In genomic region chr12:108337235-108338223, GRCh38 we compare ENCODE assay signal across 8 cellular contexts. TPM values are rescaled to one million over a fixed set of nuclear protein-coding genes. Genes with fewer than 3 reads are reported as not detected.
DNase-seq lines count a peak whose midpoint lies in the region; ATAC-seq and TF ChIP-seq lines count a peak whose summit lies in the region.

No MANE protein-coding gene starts in this region.

- H3K36me3 ChIP-seq in MM.1S (replicated peaks; ENCODE audit: insufficient read depth, low read length) (no peaks in the 10 kb centered on the region), mesenchymal stem cell (ENCODE audit: control insufficient read depth in 1 of 2, insufficient read depth in 2 of 2, low read depth in 1 of 2, low read length in 2 of 2) (no peaks in the 10 kb centered on the region)

- no peak overlapping the region for H3K4me3 Mint-ChIP-seq in activated CD4-positive, alpha-beta T cell treated with anti-CD3 and anti-CD28 coated beads, Interleukin-2, amount 10 ng/mL, durations not matched to agents 24 days and 14 days

- H2AK5ac ChIP-seq in mesenchymal stem cell (ENCODE audit: low read length, severe bottlenecking), result no peak overlapping the region

- H3K79me2 ChIP-seq in MM.1S (ENCODE audit: low read length), result no peaks in the 10 kb centered on the region

- H3K4ac ChIP-seq in mesenchymal stem cell (ENCODE audit: low read depth in 1 of 2, low read length in 2 of 2), result no peak overlapping the region

- no peak overlapping the region for H3K27ac ChIP-seq in MM.1S (ENCODE audit: low read length)
- H3K27ac ChIP-seq in cingulate gyrus (ENCODE audit: low read depth, low read length), result peak overlapping the region; percentile 40
- H3K27ac ChIP-seq in mesenchymal stem cell (ENCODE audit: low read length, poor library complexity, severe bottlenecking), result no peak overlapping the region

- no peaks in the 10 kb centered on the region for H3K36me3 Mint-ChIP-seq in activated CD4-positive, alpha-beta T cell treated with anti-CD3 and anti-CD28 coated beads, Interleukin-2, amount 10 ng/mL, durations not matched to agents 24 days and 14 days (ENCODE audit: low read depth)

- H3K9me3 ChIP-seq in MM.1S (replicated peaks; ENCODE audit: insufficient read depth, low read length) (no peaks in the 10 kb centered on the region), mesenchymal stem cell (ENCODE audit: control insufficient read depth, low read length) (no peaks in the 10 kb centered on the region)

- no peak overlapping the region for H2BK12ac ChIP-seq in mesenchymal stem cell (ENCODE audit: low read length in 2 of 2)

- peaks cover 25% of the 10 kb centered on the region for H3K27me3 Mint-ChIP-seq in activated CD4-positive, alpha-beta T cell treated with anti-CD3 and anti-CD28 coated beads, Interleukin-2, amount 10 ng/mL, durations not matched to agents 24 days and 14 days

- H3K9me3 Mint-ChIP-seq in activated CD4-positive, alpha-beta T cell treated with anti-CD3 and anti-CD28 coated beads, Interleukin-2, amount 10 ng/mL, durations not matched to agents 24 days and 14 days, result no peaks in the 10 kb centered on the region

- WGBS in mesenchymal stem cell, result 50% methylated on average over 7 of the region's 9 CpGs

- H3K18ac ChIP-seq in mesenchymal stem cell (ENCODE audit: low read depth in 1 of 2, low read length in 2 of 2), result no peak overlapping the region

- H3K4me3 ChIP-seq in MM.1S (ENCODE audit: low read length) (no peak overlapping the region), mesenchymal stem cell (ENCODE audit: insufficient read depth in 1 of 2, low read depth in 1 of 2, low read length in 2 of 2) (peak overlapping the region in 1 of 2 experiments; percentile 56)

- no peak overlapping the region for H3K14ac ChIP-seq in mesenchymal stem cell (ENCODE audit: low read length in 2 of 2)

- H2BK5ac ChIP-seq in mesenchymal stem cell (ENCODE audit: low read depth, low read length, poor library complexity, severe bottlenecking), result no peak overlapping the region

- no peak overlapping the region for H3K23ac ChIP-seq in mesenchymal stem cell (ENCODE audit: low read length in 2 of 2)

- peaks cover 13% of the 10 kb centered on the region for H3F3A ChIP-seq in MM.1S (ENCODE audit: insufficient read depth, low read length)

- intact Hi-C loops in activated CD4-positive, alpha-beta T cell treated with anti-CD3 and anti-CD28 coated beads, Interleukin-2, amount 10 ng/mL, durations not matched to agents 24 days and 14 days (cut with micrococcal nuclease), result no loop called here

- H3K27me3 ChIP-seq in MM.1S (replicated peaks; ENCODE audit: insufficient read depth, low read length), result peaks cover 18% of the 10 kb centered on the region; the same call in 1 of the 2 replicates
- peaks cover 0 to 35% of the 10 kb centered on the region in 2 experiments for H3K27me3 ChIP-seq in mesenchymal stem cell (ENCODE audit: control insufficient read depth in 1 of 2, insufficient read depth in 1 of 2, low read length in 2 of 2)

- peak; percentile 53 for TF ChIP-seq CTCF in MM.1S (IDR thresholded peaks at IDR 0.05; ENCODE audit: low read length)

- no peak overlapping the region for H3K4me2 ChIP-seq in MM.1S (ENCODE audit: low read depth, low read length)
- H3K4me2 ChIP-seq in mesenchymal stem cell (ENCODE audit: low read length, poor library complexity, severe bottlenecking), result no peak overlapping the region

- H3K9ac ChIP-seq in MM.1S (ENCODE audit: low read length) (no peak overlapping the region), mesenchymal stem cell (ENCODE audit: low read length) (peak overlapping the region; percentile 31)

- no peak overlapping the region for H4K8ac ChIP-seq in mesenchymal stem cell (ENCODE audit: low read length)

- no peaks in the 10 kb centered on the region for H3K9me2 ChIP-seq in MM.1S (replicated peaks; ENCODE audit: insufficient read depth, low read length)

- H3K79me1 ChIP-seq in mesenchymal stem cell (replicated peaks; ENCODE audit: low read length, poor library complexity, severe bottlenecking), result no peaks in the 10 kb centered on the region

- no peaks in the 10 kb centered on the region for H4K20me1 ChIP-seq in MM.1S (ENCODE audit: insufficient read depth, low read length)

- no peak overlapping the region for H3K27ac Mint-ChIP-seq in activated CD4-positive, alpha-beta T cell treated with anti-CD3 and anti-CD28 coated beads, Interleukin-2, amount 10 ng/mL, durations not matched to agents 24 days and 14 days

- H3K4me1 ChIP-seq in MM.1S (ENCODE audit: low read length) (peaks cover 30% of the 10 kb centered on the region), mesenchymal stem cell (ENCODE audit: control insufficient read depth, insufficient read depth, low read depth, low read length) (peaks cover 23% of the 10 kb centered on the region)

- ATAC-seq in HG03039 (IDR thresholded peaks at IDR 0.05; ENCODE audit: unreplicated experiment) (no peak), GM19452 (IDR thresholded peaks at IDR 0.05; ENCODE audit: unreplicated experiment) (no peak)

- no peak overlapping the region for H2BK120ac ChIP-seq in mesenchymal stem cell (ENCODE audit: low read depth, low read length)

- H4K91ac ChIP-seq in mesenchymal stem cell (ENCODE audit: low read length), result no peak overlapping the region

- H2BK15ac ChIP-seq in mesenchymal stem cell (ENCODE audit: low read depth, poor library complexity, severe bottlenecking), result no peak overlapping the region

- H3K4me1 Mint-ChIP-seq in activated CD4-positive, alpha-beta T cell treated with anti-CD3 and anti-CD28 coated beads, Interleukin-2, amount 10 ng/mL, durations not matched to agents 24 days and 14 days, result peaks cover 7% of the 10 kb centered on the region

- H2AFZ ChIP-seq in MM.1S (ENCODE audit: low read length), result no peak overlapping the region
- H2AFZ ChIP-seq in mesenchymal stem cell (ENCODE audit: low read depth, low read length), result no peak overlapping the region

- DNase-seq in activated CD4-positive, alpha-beta T cell treated with anti-CD3 and anti-CD28 coated beads for 48 hours, result peak; percentile 11
- no peak for DNase-seq in activated CD4-positive, alpha-beta T cell treated with anti-CD3 and anti-CD28 coated beads, Interleukin-2, amount 10 ng/mL, durations not matched to agents 24 days and 14 days
- DNase-seq in MM.1S, result peak; percentile 15
- DNase-seq in mesenchymal stem cell, result no peak
- DNase-seq in stimulated activated CD4-positive, alpha-beta T cell treated with anti-CD3 and anti-CD28 coated beads, Interleukin-12 subunit alpha, Interleukin-12 subunit beta, amount 100 ng/mL, for 4 hours, result no peak

RNA-seq across cellular contexts. Expression of gene CMKLR1, which starts 1.6 kb away (rescaled TPM):
- total RNA-seq in activated CD4-positive, alpha-beta T cell treated with anti-CD3 and anti-CD28 coated beads, Interleukin-2, amount 10 ng/mL, durations not matched to agents 24 days and 14 days, result not detected in 2 replicates
- 0.30 TPM for polyA plus RNA-seq in mesenchymal stem cell (2013, experiment 1 of 2)
- polyA plus RNA-seq in mesenchymal stem cell (2013, experiment 2 of 2), result 0.37 TPM

Comparison
In these comparisons a context has a peak if more than half of its experiments do, and no peak if none do; other contexts are left out.
1. DNase-seq: peak in activated CD4-positive, alpha-beta T cell treated with anti-CD3 and anti-CD28 coated beads for 48 hours (single experiment) and MM.1S (single experiment); none in activated CD4-positive, alpha-beta T cell treated with anti-CD3 and anti-CD28 coated beads, Interleukin-2, amount 10 ng/mL, durations not matched to agents 24 days and 14 days (single experiment), mesenchymal stem cell (single experiment) and stimulated activated CD4-positive, alpha-beta T cell treated with anti-CD3 and anti-CD28 coated beads, Interleukin-12 subunit alpha, Interleukin-12 subunit beta, amount 100 ng/mL, for 4 hours (single experiment).